In the genomic region with DNA sequence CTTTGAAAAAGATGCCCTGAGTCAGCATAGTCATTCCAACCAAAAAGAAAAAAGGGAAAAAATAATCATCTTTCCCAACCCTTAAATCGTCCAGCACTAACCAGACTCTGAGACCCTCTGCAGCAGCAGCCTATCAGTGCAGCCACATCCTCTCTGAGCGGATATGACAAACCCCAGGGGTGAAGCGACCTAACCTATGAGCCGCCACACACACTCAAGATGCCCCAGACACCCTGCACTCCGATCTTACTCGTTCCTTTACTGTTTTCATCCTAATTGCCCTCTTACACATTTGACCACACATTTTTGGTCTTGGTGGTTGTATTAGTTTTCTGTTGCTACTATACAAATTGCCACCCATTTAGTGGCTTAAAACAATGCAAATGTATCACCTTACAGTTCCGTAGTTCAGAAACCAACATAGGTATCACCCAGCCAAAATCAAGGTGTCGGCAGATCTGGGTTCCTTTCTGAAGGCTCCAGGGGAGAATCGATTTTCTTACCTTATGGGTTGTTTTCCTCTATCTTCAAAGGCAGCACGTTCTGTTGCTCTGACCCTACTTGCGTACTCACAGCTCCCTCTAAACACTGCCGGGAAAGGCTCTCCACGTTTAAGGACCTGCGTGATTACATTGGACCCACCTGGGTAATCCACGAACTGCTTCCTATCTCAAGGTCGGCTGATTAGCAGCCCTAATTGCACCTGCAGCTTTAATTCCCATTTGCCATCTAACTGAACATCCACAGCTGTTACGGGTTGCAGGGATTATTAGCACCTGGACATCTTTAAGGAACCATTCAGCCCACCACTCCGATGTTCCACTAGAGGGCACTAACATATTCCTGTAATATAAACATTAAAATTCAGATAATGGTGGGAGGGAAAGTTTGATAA, we compare ENCODE assay signal across 9 cellular contexts. TPM values are rescaled to one million over a fixed set of nuclear protein-coding genes. Genes with fewer than 3 reads are reported as not detected.
DNase-seq lines count a peak whose midpoint lies in the region; ATAC-seq and TF ChIP-seq lines count a peak whose summit lies in the region.
"Had no signal": no experiment of that assay in that cellular context is flagged by ENCODE, and none has a peak within 500 bp of the region (broad histone marks: within the 10 kb centered on the region; RNA-seq: fewer than 3 reads in every experiment).

No MANE protein-coding gene starts in this region.

- H3K4me1 ChIP-seq in ascending aorta = no peaks in the 10 kb centered on the region

- no peak overlapping the region for H3K27ac ChIP-seq in ascending aorta

- TF ChIP-seq CTCF in AG04449 (IDR thresholded peaks at IDR 0.05; ENCODE audit: insufficient read depth, low read length, missing control alignments) (peak; percentile 56), ascending aorta (IDR thresholded peaks at IDR 0.05) (peak; percentile 5 to 45 (median 27))

- H3K4me3 ChIP-seq in AG04449 (ENCODE audit: low read depth, low read length) (no peak overlapping the region), ascending aorta (no peak overlapping the region)
- H3K4me3 ChIP-seq: lung had no signal

- no peaks in the 10 kb centered on the region for H3K27me3 ChIP-seq in ascending aorta

- no peaks in the 10 kb centered on the region for H3K9me3 ChIP-seq in ascending aorta

- POLR2A ChIA-PET in AG04449 (lab: Yijun Ruan, JAX) = no interaction called here

- DNase-seq in AG04449 (ENCODE audit: low read depth, low spot score) = no peak
- peak; percentile 78 for DNase-seq in GDM1 (lab: John Stamatoyannopoulos, UW)
- peak; percentile 84 for DNase-seq in NCI-H748 (lab: John Stamatoyannopoulos, UW; ENCODE audit: unreplicated experiment)
- no peak for DNase-seq in ascending aorta (ENCODE audit: low spot score in 2 of 2)
- peak; percentile 36 to 43 for DNase-seq in lung microvascular endothelial cell (ENCODE audit: low read depth in 2 of 2)
- no peak for DNase-seq in NCI-H2196 treated with DMSO at 0.1 percent for 48 hours (lab: John Stamatoyannopoulos, UW; ENCODE audit: unreplicated experiment)

- intact Hi-C loops in ascending aorta (cut with DNase I) = loop anchor here (2.0 kb wide), 1 partner anchor 71 kb away; no protein-coding TSS in a partner anchor

- no peaks in the 10 kb centered on the region for H3K36me3 ChIP-seq in ascending aorta

- ATAC-seq in GM19452 (IDR thresholded peaks at IDR 0.05; ENCODE audit: unreplicated experiment) (no peak), GM19351 (IDR thresholded peaks at IDR 0.05; ENCODE audit: unreplicated experiment) (no peak)

- CTCF ChIA-PET in AG04449 (lab: Yijun Ruan, JAX) = interaction anchor here (0.7 to 5.1 kb wide), 16 partner anchors 9 to 253 kb away, joined by 3 to 29 read pairs (median 3); partner anchors contain the start of gene PRSS1

RNA-seq across cellular contexts. Expression of gene PRSS1, which starts 37.3 kb away (rescaled TPM):
- not detected for total RNA-seq in ascending aorta
- total RNA-seq in lung microvascular endothelial cell = not detected in 2 replicates

RNA-seq across cellular contexts. Expression of gene PRSS2, which starts 58.8 kb away (rescaled TPM):
- total RNA-seq in ascending aorta (not detected), lung microvascular endothelial cell (not detected in 2 replicates)

Comparison
In these comparisons a context has a peak if more than half of its experiments do, and no peak if none do; other contexts are left out.
1. DNase-seq: peak in GDM1 (single experiment), NCI-H748 (single experiment) and lung microvascular endothelial cell (2 of 2); none in AG04449 (single experiment), ascending aorta (0 of 2) and NCI-H2196 treated with DMSO at 0.1 percent for 48 hours (single experiment).